ENCODE assay signal across 1 cellular context in genomic region chr14:23563473-23564180, GRCh38.
TF ChIP-seq lines count a peak whose summit lies in the region.

No MANE protein-coding gene starts in this region.

TF ChIP-seq in IMR-90, 13 proteins besides CTCF, POLR2A, EP300 and RAD21:
- no peak for TF ChIP-seq RCOR1 (IDR thresholded peaks at IDR 0.05; ENCODE audit: insufficient replicate concordance, low read length)
- TF ChIP-seq MAFK (IDR thresholded peaks at IDR 0.05; ENCODE audit: low read depth, low read length): no peak
- no peak for TF ChIP-seq ELK1 (IDR thresholded peaks at IDR 0.05; ENCODE audit: borderline replicate concordance, low read depth, low read length)
- TF ChIP-seq MAZ (IDR thresholded peaks at IDR 0.05; ENCODE audit: borderline replicate concordance, low read depth, low read length): no peak
- no peak for TF ChIP-seq USF2 (IDR thresholded peaks at IDR 0.05; ENCODE audit: low read depth, low read length)
- no peak for TF ChIP-seq BHLHE40 (IDR thresholded peaks at IDR 0.05; ENCODE audit: low read depth, low read length)
- TF ChIP-seq SMC3 (IDR thresholded peaks at IDR 0.05; ENCODE audit: low read depth, low read length): no peak
- TF ChIP-seq FOS (IDR thresholded peaks at IDR 0.05; ENCODE audit: low read depth, low read length): no peak
- no peak for TF ChIP-seq NFE2L2 (IDR thresholded peaks at IDR 0.05; ENCODE audit: low read depth, low read length)
- TF ChIP-seq MXI1 (IDR thresholded peaks at IDR 0.05; ENCODE audit: borderline replicate concordance, low read depth, low read length): no peak
- no peak for TF ChIP-seq CHD1 (IDR thresholded peaks at IDR 0.05; ENCODE audit: low read depth, low read length)
- no peak for TF ChIP-seq CEBPB (IDR thresholded peaks at IDR 0.05; ENCODE audit: low read depth, low read length)
- TF ChIP-seq RFX5 (IDR thresholded peaks at IDR 0.05; ENCODE audit: low read depth, low read length): no peak
